32 cellular contexts compared by ENCODE assay signal in genomic region chr2:3137651-3138300, GRCh38.
"Had no signal": no experiment of that assay in that cellular context is flagged by ENCODE, and none has a peak within 500 bp of the region (broad histone marks: within the 10 kb centered on the region; RNA-seq: fewer than 3 reads in every experiment).

No MANE protein-coding gene starts in this region.

- H3K27ac Mint-ChIP-seq: activated CD4-positive, alpha-beta T cell treated with anti-CD3 and anti-CD28 coated beads for 36 hours; activated CD4-positive, alpha-beta T cell treated with anti-CD3 and anti-CD28 coated beads, Interleukin-2, amount 10 ng/mL, durations not matched to agents 7 days and 5 days; activated CD8-positive, alpha-beta T cell treated with anti-CD3 and anti-CD28 coated beads, Interleukin-2, amount 10 ng/mL, durations not matched to agents 7 days and 5 days; activated naive CD8-positive, alpha-beta T cell treated with anti-CD3 and anti-CD28 coated beads for 36 hours; activated T-helper 1 cell treated with anti-CD3 and anti-CD28 coated beads, Interleukin-12 subunit alpha, Interleukin-12 subunit beta, Interleukin-2, Interleukin-4 antibody, amounts not matched to agents 30 ng/mL and 10 ng/mL and 1 ng/mL, durations not matched to agents 14 hours and 24 hours and 36 hours; T-helper 1 cell treated with Interleukin-12 subunit alpha and Interleukin-12 subunit beta and Interleukin-4 antibody, amounts not matched to agents 30 μg/mL and 1 μg/mL, for 36 hours; T-helper 2 cell treated with Interferon-gamma antibody and Interleukin-4, amounts not matched to agents 5 μg/mL and 100 μg/mL, for 36 hours had no signal

- H3K27me3 ChIP-seq: brain microvascular endothelial cell, cardiac muscle cell, Peyer's patch, SJSA1 had no signal

- H3K27me3 Mint-ChIP-seq: activated CD4-positive, alpha-beta T cell treated with anti-CD3 and anti-CD28 coated beads for 36 hours; activated CD4-positive, alpha-beta T cell treated with anti-CD3 and anti-CD28 coated beads, Interleukin-2, amount 10 ng/mL, durations not matched to agents 7 days and 5 days; activated naive CD8-positive, alpha-beta T cell treated with anti-CD3 and anti-CD28 coated beads for 36 hours had no signal

- H3K27ac ChIP-seq: brain microvascular endothelial cell, cardiac muscle cell, Peyer's patch, SJSA1 had no signal

- H3K9me3 ChIP-seq: Peyer's patch, SK-N-SH had no signal

- DNase-seq: activated CD4-positive, alpha-beta T cell treated with anti-CD3 and anti-CD28 coated beads for 36 hours; activated CD4-positive, alpha-beta T cell treated with anti-CD3 and anti-CD28 coated beads, Interleukin-2, amount 10 ng/mL, durations not matched to agents 7 days and 5 days; activated CD4-positive, alpha-beta T cell treated with anti-CD3 and anti-CD28 coated beads, Interleukin-2, amount 50 U/mL, for 48 hours; activated CD8-positive, alpha-beta T cell treated with anti-CD3 and anti-CD28 coated beads, Interleukin-2, amount 10 ng/mL, durations not matched to agents 7 days and 5 days; activated naive CD4-positive, alpha-beta T cell treated with anti-CD3 and anti-CD28 coated beads, Interleukin-2, amount 50 U/mL, for 16 hours; activated naive CD8-positive, alpha-beta T cell treated with anti-CD3 and anti-CD28 coated beads for 36 hours; activated T-cell treated with anti-CD3 and anti-CD28 coated beads, Interleukin-2, amount 50 U/mL, for 4 hours; amniotic stem cell; aorta; brain microvascular endothelial cell; KG1; MM.1S; MV-4-11; NCI-H1092; NCI-H1436 treated with DMSO at 0.1 percent for 48 hours; NCI-H1694 treated with DMSO at 0.1 percent for 48 hours; NCI-H2029; NCI-H345; NCI-H526; NCI-H748 treated with DMSO at 0.1 percent for 48 hours; NK-92 treated with Interleukin-12 subunit alpha and Interleukin-12 subunit beta, amount 100 ng/mL, for 24 hours; PC-3; Peyer's patch; RPMI8226; SHP77 treated with DMSO at 0.1 percent for 48 hours; SK-N-SH had no signal

- FAIRE-seq: TTC549 had no signal

- ATAC-seq: activated CD4-positive, alpha-beta T cell treated with anti-CD3 and anti-CD28 coated beads for 36 hours; activated CD8-positive, alpha-beta T cell treated with anti-CD3 and anti-CD28 coated beads, Interleukin-2, amount 10 ng/mL, durations not matched to agents 7 days and 5 days; activated T-cell treated with anti-CD3 and anti-CD28 coated beads, Interleukin-2, amount 50 U/mL, for 4 hours; PC-3 had no signal

- H3K4me2 ChIP-seq: SK-N-SH had no signal

- H3K4me1 Mint-ChIP-seq: activated CD4-positive, alpha-beta T cell treated with anti-CD3 and anti-CD28 coated beads for 36 hours; activated CD4-positive, alpha-beta T cell treated with anti-CD3 and anti-CD28 coated beads, Interleukin-2, amount 10 ng/mL, durations not matched to agents 7 days and 5 days; activated naive CD8-positive, alpha-beta T cell treated with anti-CD3 and anti-CD28 coated beads for 36 hours had no signal

- H3K9ac ChIP-seq: SK-N-SH had no signal

- H3K4me3 ChIP-seq: cardiac muscle cell, Peyer's patch, SJSA1 had no signal

- H3K9me3 Mint-ChIP-seq: activated T-helper 1 cell treated with anti-CD3 and anti-CD28 coated beads, Interleukin-12 subunit alpha, Interleukin-12 subunit beta, Interleukin-2, Interleukin-4 antibody, amounts not matched to agents 30 ng/mL and 10 ng/mL and 1 ng/mL, durations not matched to agents 14 hours and 24 hours and 36 hours had no signal

- H3K4me1 ChIP-seq: Peyer's patch, SJSA1 had no signal

- H3K36me3 ChIP-seq: brain microvascular endothelial cell, cardiac muscle cell, Peyer's patch, SJSA1 had no signal

- H3K4me3 Mint-ChIP-seq: activated CD4-positive, alpha-beta T cell treated with anti-CD3 and anti-CD28 coated beads for 36 hours; activated CD4-positive, alpha-beta T cell treated with anti-CD3 and anti-CD28 coated beads, Interleukin-2, amount 10 ng/mL, durations not matched to agents 7 days and 5 days; activated CD8-positive, alpha-beta T cell treated with anti-CD3 and anti-CD28 coated beads, Interleukin-2, amount 10 ng/mL, durations not matched to agents 7 days and 5 days; activated naive CD8-positive, alpha-beta T cell treated with anti-CD3 and anti-CD28 coated beads for 36 hours; activated T-cell treated with anti-CD3 and anti-CD28 coated beads, Interleukin-2, amount 50 U/mL, for 4 hours; activated T-helper 1 cell treated with anti-CD3 and anti-CD28 coated beads, Interleukin-12 subunit alpha, Interleukin-12 subunit beta, Interleukin-2, Interleukin-4 antibody, amounts not matched to agents 30 ng/mL and 10 ng/mL and 1 ng/mL, durations not matched to agents 14 hours and 24 hours and 36 hours; T-helper 1 cell treated with Interleukin-12 subunit alpha and Interleukin-12 subunit beta and Interleukin-4 antibody, amounts not matched to agents 30 μg/mL and 1 μg/mL, for 36 hours; T-helper 2 cell treated with Interferon-gamma antibody and Interleukin-4, amounts not matched to agents 5 μg/mL and 100 μg/mL, for 36 hours had no signal
